ENCODE assay signal across 14 cellular contexts in genomic region chr3:127693336-127693843, GRCh38.
"Had no signal": no experiment of that assay in that cellular context is flagged by ENCODE, and none has a peak within 500 bp of the region (broad histone marks: within the 10 kb centered on the region; RNA-seq: fewer than 3 reads in every experiment).

No MANE protein-coding gene starts in this region.

- H3K27ac ChIP-seq: body of pancreas, ovary, skin epidermis had no signal

- H3K36me3 ChIP-seq: ovary had no signal

- H3K4me3 ChIP-seq: body of pancreas, ovary, skin epidermis, tibial nerve had no signal

- H3K9me3 ChIP-seq: body of pancreas, ovary, tibial nerve had no signal

- DNase-seq: activated B cell treated with CpG ODN at 0.5 μM for 24 hours; activated CD4-positive, alpha-beta T cell treated with anti-CD3 and anti-CD28 coated beads, Interleukin-2, amount 10 ng/mL, durations not matched to agents 24 days and 14 days; activated CD8-positive, alpha-beta memory T cell treated with anti-CD3 and anti-CD28 coated beads for 24 hours; activated effector memory CD4-positive, alpha-beta T cell treated with Interleukin-2 at 50 U/mL for 16 hours; activated T-cell treated with anti-CD3 and anti-CD28 coated beads for 4 hours; body of pancreas; cerebellar nuclear complex; dermis blood vessel endothelial cell; hypothalamus; left colon; T-cell had no signal

- ATAC-seq: body of pancreas, left colon had no signal

- H3K27me3 ChIP-seq: body of pancreas, ovary, tibial nerve had no signal
